9 cellular contexts compared by ENCODE assay signal in genomic region chr6:8065519-8065911, GRCh38. TPM values are rescaled to one million over a fixed set of nuclear protein-coding genes. Genes with fewer than 3 reads are reported as not detected.
DNase-seq lines count a peak whose midpoint lies in the region; ATAC-seq and TF ChIP-seq lines count a peak whose summit lies in the region.
"Had no signal": no experiment of that assay in that cellular context is flagged by ENCODE, and none has a peak within 500 bp of the region (broad histone marks: within the 10 kb centered on the region; RNA-seq: fewer than 3 reads in every experiment).

No MANE protein-coding gene starts in this region.

- no peaks in the 10 kb centered on the region for H3K27me3 Mint-ChIP-seq in activated T-helper 1 cell treated with anti-CD3 and anti-CD28 coated beads, Interleukin-12 subunit alpha, Interleukin-12 subunit beta, Interleukin-2, Interleukin-4 antibody, amounts not matched to agents 30 ng/mL and 10 ng/mL and 1 ng/mL, durations not matched to agents 14 hours and 24 hours and 36 hours (ENCODE audit: insufficient read depth)

- TF ChIP-seq CTCF in SK-N-SH (IDR thresholded peaks at IDR 0.05): no peak
- no peak for TF ChIP-seq CTCF in body of pancreas (IDR thresholded peaks at IDR 0.05)
- no peak for TF ChIP-seq CTCF in sigmoid colon (IDR thresholded peaks at IDR 0.05)

- no peak overlapping the region for H3K9ac ChIP-seq in SK-N-SH

- POLR2A ChIA-PET in SK-N-SH (lab: Yijun Ruan, JAX): no interaction called here

- TF ChIP-seq EP300 in SK-N-SH (IDR thresholded peaks at IDR 0.05; ENCODE audit: borderline replicate concordance in 1 of 2, low read depth in 1 of 2, low read length in 1 of 2): no peak
- no peak for TF ChIP-seq EP300 in sigmoid colon (IDR thresholded peaks at IDR 0.05)

- DNase-seq in SK-N-SH: no peak
- peak; percentile 5 for DNase-seq in activated T-helper 1 cell treated with anti-CD3 and anti-CD28 coated beads, Interleukin-12 subunit alpha, Interleukin-12 subunit beta, Interleukin-2, Interleukin-4 antibody, amounts not matched to agents 30 ng/mL and 10 ng/mL and 1 ng/mL, durations not matched to agents 14 hours and 24 hours and 36 hours (ENCODE audit: low spot score)
- peak; percentile 6 to 14 for DNase-seq in stimulated activated CD4-positive, alpha-beta T cell treated with anti-CD3 and anti-CD28 coated beads, Interleukin-4, amount 100 ng/mL, for 4 hours
- DNase-seq in NCI-H345 treated with DMSO at 0.1 percent for 48 hours (lab: John Stamatoyannopoulos, UW; ENCODE audit: unreplicated experiment): no peak
- DNase-seq in body of pancreas: no peak
- no peak for DNase-seq in sigmoid colon
- DNase-seq: NCI-H1105 treated with DMSO at 0.1 percent for 48 hours had no signal

- H3K4me2 ChIP-seq in SK-N-SH: no peak overlapping the region

- peaks cover 0 to 4% of the 10 kb centered on the region in 2 experiments; a peak in 3 of 4 replicates for H3K4me1 ChIP-seq in SK-N-SH (ENCODE audit: control insufficient read depth in 1 of 2, insufficient read depth in 2 of 2, low read depth in 1 of 2, low read length in 1 of 2)
- peaks cover 6% of the 10 kb centered on the region for H3K4me1 ChIP-seq in body of pancreas
- peaks cover 0 to 16% (median 7%) of the 10 kb centered on the region in 4 donors for H3K4me1 ChIP-seq in sigmoid colon

- H3K4me3 ChIP-seq in SK-N-SH (ENCODE audit: low read depth in 2 of 2, low read length in 1 of 2) (no peak overlapping the region), body of pancreas (no peak overlapping the region), sigmoid colon (no peak overlapping the region)

- H3K9me3 Mint-ChIP-seq in activated T-helper 1 cell treated with anti-CD3 and anti-CD28 coated beads, Interleukin-12 subunit alpha, Interleukin-12 subunit beta, Interleukin-2, Interleukin-4 antibody, amounts not matched to agents 30 ng/mL and 10 ng/mL and 1 ng/mL, durations not matched to agents 14 hours and 24 hours and 36 hours: no peaks in the 10 kb centered on the region

- TF ChIP-seq POLR2A in body of pancreas (IDR thresholded peaks at IDR 0.05): no peak
- no peak for TF ChIP-seq POLR2A in sigmoid colon (IDR thresholded peaks at IDR 0.05)

- peak overlapping the region; percentile 41 for H3K4me3 Mint-ChIP-seq in activated T-helper 1 cell treated with anti-CD3 and anti-CD28 coated beads, Interleukin-12 subunit alpha, Interleukin-12 subunit beta, Interleukin-2, Interleukin-4 antibody, amounts not matched to agents 30 ng/mL and 10 ng/mL and 1 ng/mL, durations not matched to agents 14 hours and 24 hours and 36 hours

- no peaks in the 10 kb centered on the region for H3K27me3 ChIP-seq in SK-N-SH (ENCODE audit: insufficient read depth)
- no peaks in the 10 kb centered on the region for H3K27me3 ChIP-seq in body of pancreas
- H3K27me3 ChIP-seq in sigmoid colon: no peaks in the 10 kb centered on the region

- CTCF ChIA-PET in SK-N-SH (lab: Yijun Ruan, JAX): no interaction called here

- H3K36me3 Mint-ChIP-seq in activated T-helper 1 cell treated with anti-CD3 and anti-CD28 coated beads, Interleukin-12 subunit alpha, Interleukin-12 subunit beta, Interleukin-2, Interleukin-4 antibody, amounts not matched to agents 30 ng/mL and 10 ng/mL and 1 ng/mL, durations not matched to agents 14 hours and 24 hours and 36 hours (ENCODE audit: low read depth): peaks cover 2% of the 10 kb centered on the region

- H3K27ac Mint-ChIP-seq in activated T-helper 1 cell treated with anti-CD3 and anti-CD28 coated beads, Interleukin-12 subunit alpha, Interleukin-12 subunit beta, Interleukin-2, Interleukin-4 antibody, amounts not matched to agents 30 ng/mL and 10 ng/mL and 1 ng/mL, durations not matched to agents 14 hours and 24 hours and 36 hours: peak overlapping the region; percentile 95

- no peaks in the 10 kb centered on the region for H3F3A ChIP-seq in SK-N-SH (replicated peaks; ENCODE audit: insufficient read depth)

- no peak overlapping the region for H3K27ac ChIP-seq in SK-N-SH (ENCODE audit: low read depth in 2 of 2, low read length in 1 of 2)
- H3K27ac ChIP-seq in body of pancreas: no peak overlapping the region
- H3K27ac ChIP-seq in sigmoid colon: no peak overlapping the region

- peaks cover 5% of the 10 kb centered on the region; the same call in 1 of the 2 replicates for H3K79me2 ChIP-seq in SK-N-SH (ENCODE audit: insufficient read depth)

- peaks cover 12 to 13% of the 10 kb centered on the region in 2 experiments for H3K36me3 ChIP-seq in SK-N-SH (replicated peaks in 1 of 2; ENCODE audit: control insufficient read depth in 1 of 2, insufficient read depth in 2 of 2, low read length in 1 of 2)
- H3K36me3 ChIP-seq in body of pancreas (replicated peaks in 1 of 2; ENCODE audit: insufficient read depth in 1 of 2, low read depth in 2 of 2): peaks cover 0 to 1% of the 10 kb centered on the region in 2 donors
- peaks cover 0 to 16% (median 0%) of the 10 kb centered on the region in 4 donors for H3K36me3 ChIP-seq in sigmoid colon

- H4K20me1 ChIP-seq in SK-N-SH (ENCODE audit: insufficient read depth): no peaks in the 10 kb centered on the region

- H3K4me1 Mint-ChIP-seq in activated T-helper 1 cell treated with anti-CD3 and anti-CD28 coated beads, Interleukin-12 subunit alpha, Interleukin-12 subunit beta, Interleukin-2, Interleukin-4 antibody, amounts not matched to agents 30 ng/mL and 10 ng/mL and 1 ng/mL, durations not matched to agents 14 hours and 24 hours and 36 hours (ENCODE audit: low read depth): peaks cover 32% of the 10 kb centered on the region

- TF ChIP-seq RAD21 in SK-N-SH (IDR thresholded peaks at IDR 0.05; ENCODE audit: low read length): no peak

- intact Hi-C loops in activated T-helper 1 cell treated with anti-CD3 and anti-CD28 coated beads, Interleukin-12 subunit alpha, Interleukin-12 subunit beta, Interleukin-2, Interleukin-4 antibody, amounts not matched to agents 30 ng/mL and 10 ng/mL and 1 ng/mL, durations not matched to agents 14 hours and 24 hours and 36 hours (cut with micrococcal nuclease): loop anchor here (1.0 to 10.0 kb wide), 5 partner anchors 21 to 1411 kb away; no protein-coding TSS in a partner anchor
- intact Hi-C loops in body of pancreas (cut with DNase I): no loop called here
- intact Hi-C loops in sigmoid colon (cut with DNase I): loop anchor here (2.0 to 10.0 kb wide), 2 partner anchors 37 to 471 kb away; partner anchors contain the start of genes EEF1E1 and SNRNP48

- no peaks in the 10 kb centered on the region for H3K9me2 ChIP-seq in SK-N-SH

- ATAC-seq in SK-N-SH treated with all-trans-retinoic acid at 6 μM for 48 hours (no peak), HG03095 (IDR thresholded peaks at IDR 0.05; ENCODE audit: unreplicated experiment) (peak; percentile 48), body of pancreas (no peak)

- H3K9me3 ChIP-seq in SK-N-SH (no peaks in the 10 kb centered on the region), body of pancreas (no peaks in the 10 kb centered on the region), sigmoid colon (no peaks in the 10 kb centered on the region)

- peak overlapping the region; percentile 94; the same call in 1 of the 2 replicates for H2AFZ ChIP-seq in SK-N-SH (ENCODE audit: low read depth)

- WGBS in SK-N-SH (ENCODE audit: low lambda C conversion rate): 74% methylated on average over 4 of the region's 4 CpGs
- WGBS in body of pancreas, 2 donors: 79 to 86% methylated on average over 4 of the region's 4 CpGs
- 85 to 92% methylated on average over 4 of the region's 4 CpGs for WGBS in sigmoid colon, 2 donors

TF ChIP-seq in SK-N-SH, 30 proteins besides CTCF, POLR2A, EP300 and RAD21:
- TF ChIP-seq TEAD4 (IDR thresholded peaks at IDR 0.05; ENCODE audit: borderline replicate concordance, insufficient read depth) (no peak), POLR2AphosphoS5 (IDR thresholded peaks at IDR 0.05; ENCODE audit: low read depth, low read length) (no peak), MAX (IDR thresholded peaks at IDR 0.05; ENCODE audit: low read depth) (no peak), FOXJ3 (CRISPR knock-in tag; IDR thresholded peaks at IDR 0.05) (no peak), ELF1 (IDR thresholded peaks at IDR 0.05) (no peak), NRF1 (IDR thresholded peaks at IDR 0.05; ENCODE audit: low read depth, low read length) (no peak), RFX5 (IDR thresholded peaks at IDR 0.05; ENCODE audit: low read length) (no peak)
TF ChIP-seq in SK-N-SH: peak in this region for 0.

RNA-seq across cellular contexts. Expression of gene BLOC1S5, which starts 1.3 kb away (rescaled TPM):
- polyA plus RNA-seq in SK-N-SH (2012; rRNA removed) (4.2 and 4.4 TPM in 2 replicates), sigmoid colon (10 to 100 TPM in 2 of 3 donors, 1 to 10 TPM in 1; 5.5 to 12.3 (median 10.2) TPM)
- polyA plus RNA-seq in SK-N-SH (2012; cell fraction: cytosol; rRNA removed): 6.4 and 6.6 TPM in 2 replicates
- 0.68 and 1.5 TPM in 2 replicates for polyA plus RNA-seq in SK-N-SH (2012; cell fraction: nucleus; rRNA removed)
- total RNA-seq in activated T-helper 1 cell treated with anti-CD3 and anti-CD28 coated beads, Interleukin-12 subunit alpha, Interleukin-12 subunit beta, Interleukin-2, Interleukin-4 antibody, amounts not matched to agents 30 ng/mL and 10 ng/mL and 1 ng/mL, durations not matched to agents 14 hours and 24 hours and 36 hours: 19.6 and 19.7 TPM in 2 replicates
- total RNA-seq in body of pancreas (1 to 10 TPM; 2.6 to 4.4 TPM), sigmoid colon (10 to 100 TPM; 10.8 to 16.2 (median 12.8) TPM)

RNA-seq across cellular contexts. Expression of gene EEF1E1, which starts 36.8 kb away (rescaled TPM):
- polyA plus RNA-seq in SK-N-SH (2012; rRNA removed) (60.8 and 67.1 TPM in 2 replicates), sigmoid colon (10 to 100 TPM; 11.4 to 31.5 (median 20.6) TPM)
- polyA plus RNA-seq in SK-N-SH (2012; cell fraction: cytosol; rRNA removed): 72.8 and 96.1 TPM in 2 replicates
- polyA plus RNA-seq in SK-N-SH (2012; cell fraction: nucleus; rRNA removed): 17.3 and 28.8 TPM in 2 replicates
- 92.8 and 99.8 TPM in 2 replicates for total RNA-seq in activated T-helper 1 cell treated with anti-CD3 and anti-CD28 coated beads, Interleukin-12 subunit alpha, Interleukin-12 subunit beta, Interleukin-2, Interleukin-4 antibody, amounts not matched to agents 30 ng/mL and 10 ng/mL and 1 ng/mL, durations not matched to agents 14 hours and 24 hours and 36 hours
- total RNA-seq in body of pancreas (10 to 100 TPM; 18.9 to 25.4 TPM), sigmoid colon (10 to 100 TPM; 12.5 to 36.7 (median 25.5) TPM)

Comparison
In these comparisons a context has a peak if more than half of its experiments do, and no peak if none do; other contexts are left out.
1. DNase-seq: peak in activated T-helper 1 cell treated with anti-CD3 and anti-CD28 coated beads, Interleukin-12 subunit alpha, Interleukin-12 subunit beta, Interleukin-2, Interleukin-4 antibody, amounts not matched to agents 30 ng/mL and 10 ng/mL and 1 ng/mL, durations not matched to agents 14 hours and 24 hours and 36 hours (single experiment) and stimulated activated CD4-positive, alpha-beta T cell treated with anti-CD3 and anti-CD28 coated beads, Interleukin-4, amount 100 ng/mL, for 4 hours (2 of 2); none in SK-N-SH (single experiment), NCI-H345 treated with DMSO at 0.1 percent for 48 hours (single experiment), body of pancreas (0 of 4) and sigmoid colon (single experiment).